8 cellular contexts compared by ENCODE assay signal in the genomic region with DNA sequence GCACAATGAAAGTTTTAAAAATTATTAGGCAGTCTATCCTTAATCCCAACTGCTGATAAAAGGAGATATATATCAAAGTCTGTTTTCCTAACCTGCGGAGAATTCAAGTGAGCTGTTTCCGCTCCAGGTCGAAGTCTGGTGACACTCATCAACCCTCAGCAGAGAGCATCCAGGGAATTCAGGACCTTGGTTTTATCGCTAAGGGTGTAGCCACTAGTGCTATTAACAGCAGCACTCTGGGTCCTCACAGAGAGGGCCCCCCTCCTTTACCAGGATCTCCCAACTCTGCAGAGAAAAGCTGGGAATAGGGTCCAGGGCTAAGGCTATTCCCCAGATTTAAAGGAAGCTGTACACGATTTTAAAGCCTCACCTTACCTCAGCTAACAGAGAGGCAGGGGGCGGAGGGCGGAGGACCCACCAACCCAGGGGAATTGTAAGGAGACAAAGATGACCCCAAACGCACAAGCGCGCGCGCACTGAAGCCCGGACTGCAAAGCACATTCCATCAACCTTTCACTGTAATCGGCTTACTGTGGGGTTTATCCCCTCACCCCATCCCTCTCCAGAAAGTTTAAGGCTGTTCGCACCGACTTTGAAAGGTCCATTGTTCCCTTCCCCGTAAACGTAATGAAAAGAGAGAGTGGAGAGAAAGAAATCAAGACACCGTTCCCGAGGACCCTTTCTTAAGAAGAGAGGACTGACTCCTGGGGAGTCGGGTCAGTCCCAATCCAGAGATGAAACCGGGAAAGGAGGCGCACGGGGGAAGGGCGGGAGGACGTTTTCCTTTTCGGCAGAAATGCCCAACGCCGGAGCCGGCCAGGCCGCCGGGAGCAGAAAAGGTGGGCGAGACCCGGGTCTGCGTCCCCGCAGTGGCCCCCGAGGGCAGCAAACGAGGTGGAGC. TPM values are rescaled to one million over a fixed set of nuclear protein-coding genes. Genes with fewer than 3 reads are reported as not detected.
DNase-seq lines count a peak whose midpoint lies in the region; ATAC-seq and TF ChIP-seq lines count a peak whose summit lies in the region.

No MANE protein-coding gene starts in this region.

- H4K20me1 ChIP-seq in PC-9 (ENCODE audit: insufficient read depth) = peaks cover 23% of the 10 kb centered on the region

- 3 to 4% methylated on average over 36 to 38 of the region's 38 CpGs for WGBS in lower leg skin, 2 donors
- 4% methylated on average over 36 to 37 of the region's 38 CpGs for WGBS in thyroid gland, 2 donors

- H3K4me3 ChIP-seq in PC-9 (peak overlapping the region; percentile 81), lower leg skin (ENCODE audit: low read depth, poor library complexity, severe bottlenecking) (peak overlapping the region; percentile 71), thyroid gland (replicated peaks in 1 of 3) (peak overlapping the region; percentile 61 to 93 (median 73))

- no peaks in the 10 kb centered on the region for H3K9me2 ChIP-seq in PC-9 (ENCODE audit: insufficient read depth)

- peak overlapping the region; percentile 67; the same call in 1 of the 2 replicates for H2AFZ ChIP-seq in PC-9

- H3K27ac ChIP-seq in PC-9 (no peak overlapping the region), thyroid gland (peak overlapping the region; percentile 97 to 99 (median 99))

- TF ChIP-seq POLR2A in lower leg skin (IDR thresholded peaks at IDR 0.05) (no peak), thyroid gland (IDR thresholded peaks at IDR 0.05) (no peak)

- intact Hi-C loops in PC-9 (cut with micrococcal nuclease; ENCODE audit: unreplicated experiment) (loop anchor here (1.0 to 10.0 kb wide), 5 partner anchors 51 to 420 kb away; no protein-coding TSS in a partner anchor), lower leg skin (cut with DNase I; ENCODE audit: low total_unique reads) (no loop called here), thyroid gland (cut with DNase I) (loop anchor here (5.0 kb wide), 1 partner anchor 160 kb away; no protein-coding TSS in a partner anchor)

- in situ Hi-C loops in G401 (cut with HindIII; ENCODE audit: low sequenced_read_pairs) = no loop called here

- TSS peak; percentile 42 for BruUV-seq in PC-9 (replicated peaks; lab: Mats Ljungman, UMichigan)

- H3K4me1 ChIP-seq in PC-9 (replicated peaks; ENCODE audit: insufficient read depth) = peaks cover 58% of the 10 kb centered on the region
- H3K4me1 ChIP-seq in thyroid gland = peaks cover 24% of the 10 kb centered on the region in 2 donors

- TF ChIP-seq CTCF in PC-9 (conservative IDR thresholded peaks at IDR 0.05) (no peak), lower leg skin (IDR thresholded peaks at IDR 0.05) (no peak), thyroid gland (IDR thresholded peaks at IDR 0.05) (no peak)

- CTCF ChIA-PET in PC-9 (lab: Charles Lee) = interaction anchor here (0.7 kb wide), 1 partner anchor 40 kb away, joined by 3 read pairs; no protein-coding TSS in a partner anchor

- H3K79me2 ChIP-seq in PC-9 (ENCODE audit: low read depth) = peaks cover 53% of the 10 kb centered on the region

- H3K9me3 ChIP-seq in PC-9 (ENCODE audit: insufficient read depth, low read depth) (no peaks in the 10 kb centered on the region), thyroid gland (no peaks in the 10 kb centered on the region)

- POLR2A ChIA-PET in PC-9 (lab: Charles Lee; ENCODE audit: unreplicated experiment) = interaction anchor here (0.6 to 2.0 kb wide), 3 partner anchors 61 to 144 kb away, joined by 3 to 13 read pairs (median 7); a partner anchor contains a TSS

- H3F3A ChIP-seq in PC-9 (ENCODE audit: insufficient read depth, low read depth) = peaks cover 27% of the 10 kb centered on the region; the same call in 1 of the 2 replicates

- ATAC-seq in HG03460 (IDR thresholded peaks at IDR 0.05; ENCODE audit: unreplicated experiment) (no peak), GM19351 (IDR thresholded peaks at IDR 0.05; ENCODE audit: unreplicated experiment) (no peak), HG02870 (IDR thresholded peaks at IDR 0.05; ENCODE audit: unreplicated experiment) (no peak)

- H3K27me3 ChIP-seq in PC-9 (ENCODE audit: insufficient read depth, low read depth) (no peaks in the 10 kb centered on the region), thyroid gland (no peaks in the 10 kb centered on the region)

- H3K36me3 ChIP-seq in PC-9 (ENCODE audit: low read depth) = no peaks in the 10 kb centered on the region
- H3K36me3 ChIP-seq in thyroid gland = no peaks in the 10 kb centered on the region

- H3K4me2 ChIP-seq in PC-9 = peak overlapping the region; percentile 84

- DNase-seq in G401 (ENCODE audit: low spot score) (peak; percentile 57), PC-9 (peak in 1 of 2 experiments; percentile 26), cerebellum (ENCODE audit: low spot score) (peak; percentile 24), lower leg skin (ENCODE audit: low spot score in 2 of 2) (peak in 1 of 2 donors; percentile 87), thyroid gland (peak; percentile 29 to 38)

RNA-seq across cellular contexts. Expression of a gene that starts 0.6 kb away (rescaled TPM):
- total RNA-seq in G401 (2014; rRNA removed; shearing (Covaris generic)) = 1.8 and 8.6 TPM in 2 replicates
- total RNA-seq in PC-9 (2021) = 60.7 and 77.0 TPM in 2 replicates
- 43.7 TPM for total RNA-seq in cerebellum
- 10 to 100 TPM; 20.6 to 48.6 (median 29.0) TPM for total RNA-seq in lower leg skin
- total RNA-seq in thyroid gland = 100 to 1,000 TPM in 1 of 4 donors, 10 to 100 TPM in 3; 29.6 to 111 (median 34.0) TPM
